25 cellular contexts compared by ENCODE assay signal in the genomic region with DNA sequence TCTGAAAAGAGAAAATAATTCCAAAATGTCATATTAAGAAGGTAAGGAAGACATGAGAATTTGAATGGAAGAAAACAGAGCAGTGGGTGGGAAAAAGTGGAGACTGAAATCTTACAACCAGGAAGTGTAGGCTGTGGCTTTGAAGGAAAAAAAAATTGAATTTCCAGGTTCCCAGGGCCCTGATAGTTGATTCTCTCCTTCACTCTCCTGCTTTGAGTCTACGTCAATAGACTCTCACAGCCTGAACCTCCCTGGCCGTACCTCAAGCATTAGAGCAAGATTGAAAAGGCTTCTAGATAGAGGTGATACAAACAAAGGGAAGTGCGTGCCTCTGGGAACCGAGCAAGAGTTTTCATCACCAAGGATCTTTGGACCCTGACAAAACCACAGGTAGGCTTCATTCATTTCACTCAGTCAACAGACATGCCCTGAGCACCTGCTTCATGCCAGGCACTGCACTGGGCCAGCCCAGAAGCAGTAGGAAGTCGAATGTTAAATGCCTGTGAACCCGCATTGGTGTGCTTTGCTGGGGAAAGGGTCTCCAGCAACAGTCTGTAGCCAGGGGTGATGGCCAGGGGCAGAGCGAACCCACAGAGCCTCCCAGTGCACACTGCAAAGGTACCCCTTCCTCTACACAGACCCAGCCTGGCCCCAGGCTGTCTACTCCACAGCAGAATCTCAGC.
A peak's percentile ranks its signal among the peaks of the same experiment; 100 is the strongest.
DNase-seq lines count a peak whose midpoint lies in the region; ATAC-seq, FAIRE-seq and TF ChIP-seq lines count a peak whose summit lies in the region.
"Had no signal": no experiment of that assay in that cellular context is flagged by ENCODE, and none has a peak within 500 bp of the region (broad histone marks: within the 10 kb centered on the region; RNA-seq: fewer than 3 reads in every experiment).

No MANE protein-coding gene starts in this region.

- 91% methylated on average over 7 of the region's 7 CpGs; no CpG with 5 or more reads in 1 of the 2 experiments for whole genome bisulfite sequencing in H1 (ENCODE audit: extremely low coverage in 1 of 2, insufficient coverage in 1 of 2, insufficient read length in 1 of 2, insufficient replicate concordance in 2 of 2, low coverage in 1 of 2, low lambda C conversion rate in 2 of 2, missing lambda C conversion rate in 1 of 2), 2 experiments
- WGBS in right lobe of liver (ENCODE audit: insufficient coverage, low coverage, low lambda C conversion rate, missing lambda C conversion rate), result 54% methylated on average over 6 of the region's 7 CpGs

- no peak overlapping the region for H2AK5ac ChIP-seq in H1 (ENCODE audit: low read depth, low read length)

- H3K4me1 ChIP-seq in H1 (replicated peaks in 1 of 4; ENCODE audit: control insufficient read depth in 3 of 4, insufficient read depth in 4 of 4, low read length in 3 of 4) (no peaks in the 10 kb centered on the region), right lobe of liver (no peaks in the 10 kb centered on the region)

- H3K36me3 ChIP-seq in H1 (ENCODE audit: control insufficient read depth in 2 of 4, insufficient read depth in 4 of 4, low read length in 3 of 4) (no peaks in the 10 kb centered on the region), right lobe of liver (peaks cover 0 to 3% (median 0%) of the 10 kb centered on the region in 4 donors)

- FAIRE-seq in HTR-8/SVneo (lab: Jason Lieb, UNC), result peak; percentile 9
- no peak for FAIRE-seq in H1 (lab: Jason Lieb, UNC)
- FAIRE-seq: GM12892, GM19239, H54, K562 had no signal

- no peak overlapping the region for H2BK12ac ChIP-seq in H1 (ENCODE audit: low read depth, low read length)

- peak; percentile 69 to 96 (median 89) for ATAC-seq in right lobe of liver
- ATAC-seq: CD8-positive, alpha-beta T cell; K562 had no signal

- no peak overlapping the region for H3K4me2 ChIP-seq in H1 (ENCODE audit: insufficient read depth in 1 of 2, low read depth in 2 of 2, low read length in 2 of 2)
- H3K4me2 ChIP-seq: PC-9 had no signal

- no peak overlapping the region for H2BK20ac ChIP-seq in H1 (ENCODE audit: low read length)

- no peak overlapping the region for H3K23ac ChIP-seq in H1 (ENCODE audit: insufficient read length)

- no peak for TF ChIP-seq EP300 in H1 (IDR thresholded peaks at IDR 0.05; ENCODE audit: borderline replicate concordance in 1 of 2, low read depth in 2 of 2, low read length in 2 of 2)

- POLR2A ChIA-PET in H1 (lab: Charles Lee; ENCODE audit: partially characterized antibody), result no interaction called here

- no peak for TF ChIP-seq POLR2A in H1 (IDR thresholded peaks at IDR 0.05; ENCODE audit: control extremely low read depth in 1 of 2, low read depth in 2 of 2, low read length in 2 of 2)
- TF ChIP-seq POLR2A in right lobe of liver (IDR thresholded peaks at IDR 0.05), result no peak

- no peak overlapping the region for H2BK15ac ChIP-seq in H1 (ENCODE audit: low read length)

- CTCF ChIA-PET in H1 (lab: Charles Lee; ENCODE audit: partially characterized antibody), result interaction anchor here (0.6 kb wide), 1 partner anchor 201 kb away, joined by 3 read pairs; no protein-coding TSS in a partner anchor

- H3K14ac ChIP-seq in H1 (ENCODE audit: insufficient read length), result peak overlapping the region; percentile 11

- H2AFZ ChIP-seq in H1 (ENCODE audit: low read length), result no peak overlapping the region
- H2AFZ ChIP-seq: PC-9 had no signal

- no peaks in the 10 kb centered on the region for H3K79me1 ChIP-seq in H1 (ENCODE audit: low read depth, low read length)

- H3K18ac ChIP-seq in H1 (ENCODE audit: extremely low read depth, low read length), result no peak overlapping the region

- no peaks in the 10 kb centered on the region for H4K20me1 ChIP-seq in H1 (replicated peaks in 1 of 2; ENCODE audit: control insufficient read depth in 1 of 2, insufficient read depth in 2 of 2, low read length in 2 of 2)

- H3K4me3 ChIP-seq in H1 (ENCODE audit: extremely low read depth in 1 of 4, insufficient read depth in 2 of 4, low read depth in 3 of 4, low read length in 4 of 4) (no peak overlapping the region), right lobe of liver (no peak overlapping the region)
- H3K4me3 ChIP-seq: K562, PC-9 had no signal

- H3K79me2 ChIP-seq in H1 (ENCODE audit: control insufficient read depth in 1 of 2, insufficient read depth in 2 of 2, low read length in 2 of 2), result no peaks in the 10 kb centered on the region

- intact Hi-C loops in right lobe of liver (cut with DNase I), result no loop called here

- H3K27ac ChIP-seq in H1 (ENCODE audit: low read depth, low read length), result no peak overlapping the region
- H3K27ac ChIP-seq in right lobe of liver, result no peak overlapping the region
- H3K27ac ChIP-seq: C4-2B, HL-60, PC-9 had no signal

- no peak overlapping the region for H2BK120ac ChIP-seq in H1 (replicated peaks; ENCODE audit: low read depth, low read length)

- no peak overlapping the region for H4K5ac ChIP-seq in H1 (ENCODE audit: insufficient read length, low read depth, low read length)

- H3K23me2 ChIP-seq in H1 (ENCODE audit: low read depth, low read length), result no peaks in the 10 kb centered on the region

- TF ChIP-seq CTCF in H1 (IDR thresholded peaks at IDR 0.05; ENCODE audit: control extremely low read depth in 1 of 3, insufficient read depth in 1 of 3, low read depth in 1 of 3, low read length in 3 of 3) (no peak), right lobe of liver (IDR thresholded peaks at IDR 0.05) (no peak)

- no peak overlapping the region for H3K56ac ChIP-seq in H1 (replicated peaks; ENCODE audit: insufficient read length, low read depth, low read length)

- H4K91ac ChIP-seq in H1 (replicated peaks; ENCODE audit: insufficient read length, low read length), result no peak overlapping the region

- no peak overlapping the region for H2BK5ac ChIP-seq in H1 (ENCODE audit: low read depth, low read length)

- TF ChIP-seq RAD21 in H1 (IDR thresholded peaks at IDR 0.05 in 1 of 2, conservative IDR thresholded peaks at IDR 0.05 in 1 of 2; ENCODE audit: low read depth in 2 of 2, low read length in 2 of 2), result no peak

- no peaks in the 10 kb centered on the region for H3K9me3 ChIP-seq in H1 (ENCODE audit: insufficient read depth in 2 of 2, low read depth in 1 of 2, low read length in 1 of 2)
- H3K9me3 ChIP-seq in right lobe of liver, result no peaks in the 10 kb centered on the region

- no peak overlapping the region for H3K4ac ChIP-seq in H1 (replicated peaks; ENCODE audit: insufficient read length, low read depth, low read length)

- DNase-seq in HTR-8/SVneo (ENCODE audit: insufficient read length, low spot score) (no peak), H1 (ENCODE audit: low read depth in 1 of 2, low spot score in 2 of 2) (no peak), right lobe of liver (peak in 2 of 3 donors; percentile 49 to 62), renal cortical epithelial cell (ENCODE audit: low read depth) (peak; percentile 57), SHP77 (lab: John Stamatoyannopoulos, UW) (no peak), NCI-H510A treated with DMSO at 0.1 percent for 48 hours (lab: John Stamatoyannopoulos, UW) (no peak), SKM-1 (lab: John Stamatoyannopoulos, UW; ENCODE audit: unreplicated experiment) (no peak), hepatic stellate cell (ENCODE audit: low spot score) (no peak)
- DNase-seq: CD8-positive, alpha-beta T cell; DND-41; MV-4-11; NCI-H1105; NCI-H1436 treated with DMSO at 0.1 percent for 48 hours; NCI-H187 treated with DMSO at 0.1 percent for 48 hours; NCI-H2107; NK-92 treated with Interleukin-12 subunit alpha and Interleukin-12 subunit beta, amount 100 ng/mL, for 24 hours; PC-9; Right ventricle myocardium superior; RPMI8226 had no signal

- H4K8ac ChIP-seq in H1 (ENCODE audit: extremely low read depth, insufficient read depth, low read length), result no peak overlapping the region

- H3K27me3 ChIP-seq in H1 (replicated peaks in 1 of 4; ENCODE audit: control insufficient read depth in 3 of 4, extremely low read depth in 1 of 4, insufficient read depth in 3 of 4, low read length in 3 of 4), result no peaks in the 10 kb centered on the region
- no peaks in the 10 kb centered on the region for H3K27me3 ChIP-seq in right lobe of liver

- H3K9ac ChIP-seq in H1 (replicated peaks in 1 of 4; ENCODE audit: extremely low read depth in 1 of 4, low read depth in 3 of 4, low read length in 3 of 4), result no peak overlapping the region

TF ChIP-seq in H1, 55 proteins besides CTCF, POLR2A, EP300 and RAD21 (continues in another document):
- TF ChIP-seq BRCA1 (IDR thresholded peaks at IDR 0.05; ENCODE audit: low read depth, low read length), result no peak
- TF ChIP-seq SUZ12 (IDR thresholded peaks at IDR 0.05; ENCODE audit: low read length), result no peak
- no peak for TF ChIP-seq KDM4A (IDR thresholded peaks at IDR 0.05; ENCODE audit: low read depth, low read length, severe bottlenecking)
- TF ChIP-seq CHD1 (IDR thresholded peaks at IDR 0.05; ENCODE audit: low read depth, low read length), result no peak
- no peak for TF ChIP-seq NANOG (IDR thresholded peaks at IDR 0.05; ENCODE audit: insufficient read depth, low read depth, low read length, poor library complexity, severe bottlenecking)
- no peak for TF ChIP-seq SIX5 (IDR thresholded peaks at IDR 0.05; ENCODE audit: low read depth, low read length)
- no peak for TF ChIP-seq RNF2 (IDR thresholded peaks at IDR 0.05; ENCODE audit: borderline replicate concordance, low read depth, low read length, missing control alignments, poor library complexity, severe bottlenecking)
- TF ChIP-seq TEAD4 (IDR thresholded peaks at IDR 0.05; ENCODE audit: low read depth, low read length), result no peak

Comparison
In these comparisons a context has a peak if more than half of its experiments do, and no peak if none do; other contexts are left out.
1. DNase-seq: peak in right lobe of liver (2 of 3) and renal cortical epithelial cell (single experiment); none in HTR-8/SVneo (single experiment), H1 (0 of 2), SHP77 (0 of 2), NCI-H510A treated with DMSO at 0.1 percent for 48 hours (single experiment), SKM-1 (single experiment) and hepatic stellate cell (single experiment).